In genomic region chr6:20223119-20223518, GRCh38 we compare ENCODE assay signal across 18 cellular contexts.
"Had no signal": no experiment of that assay in that cellular context is flagged by ENCODE, and none has a peak within 500 bp of the region (broad histone marks: within the 10 kb centered on the region; RNA-seq: fewer than 3 reads in every experiment).

No MANE protein-coding gene starts in this region.

- H2AFZ ChIP-seq: hepatocyte had no signal

- H3K4me1 Mint-ChIP-seq: activated CD4-positive, alpha-beta T cell treated with anti-CD3 and anti-CD28 coated beads for 36 hours; brain; central memory CD8-positive, alpha-beta T cell had no signal

- H3K4me3 ChIP-seq: coronary artery, esophagus muscularis mucosa, hepatocyte, pancreas, tibial artery had no signal

- DNase-seq: activated CD4-positive, alpha-beta T cell treated with anti-CD3 and anti-CD28 coated beads for 36 hours; activated CD8-positive, alpha-beta T cell treated with anti-CD3 and anti-CD28 coated beads for 36 hours; activated gamma-delta T cell; activated T-cell treated with anti-CD3 and anti-CD28 coated beads, Interleukin-2, amount 50 U/mL, for 4 hours; mammary epithelial cell; pancreas; stimulated activated CD4-positive, alpha-beta T cell treated with anti-CD3 and anti-CD28 coated beads, Interleukin-4, amount 100 ng/mL, for 24 hours; stimulated activated naive CD4-positive, alpha-beta T cell; tibial artery had no signal

- H3K4me3 Mint-ChIP-seq: activated CD4-positive, alpha-beta T cell treated with anti-CD3 and anti-CD28 coated beads for 36 hours; activated CD8-positive, alpha-beta T cell treated with anti-CD3 and anti-CD28 coated beads for 36 hours; activated T-cell treated with anti-CD3 and anti-CD28 coated beads, Interleukin-2, amount 50 U/mL, for 4 hours; brain; central memory CD8-positive, alpha-beta T cell; T-helper 2 cell treated with Interferon-gamma antibody and Interleukin-4, amounts not matched to agents 5 μg/mL and 100 μg/mL, for 36 hours had no signal

- H3K9me3 ChIP-seq: esophagus muscularis mucosa, pancreas, tibial artery had no signal

- H3K4me1 ChIP-seq: esophagus muscularis mucosa, pancreas, tibial artery had no signal

- H3K79me2 ChIP-seq: hepatocyte had no signal

- H3K9me3 Mint-ChIP-seq: activated CD8-positive, alpha-beta T cell treated with anti-CD3 and anti-CD28 coated beads for 36 hours; activated naive CD4-positive, alpha-beta T cell treated with anti-CD3 and anti-CD28 coated beads, Interleukin-2, amount 50 U/mL, for 72 hours; activated T-cell treated with anti-CD3 and anti-CD28 coated beads, Interleukin-2, amount 50 U/mL, for 4 hours; central memory CD8-positive, alpha-beta T cell; T-helper 2 cell treated with Interferon-gamma antibody and Interleukin-4, amounts not matched to agents 5 μg/mL and 100 μg/mL, for 36 hours had no signal

- H3K27ac Mint-ChIP-seq: activated CD4-positive, alpha-beta T cell treated with anti-CD3 and anti-CD28 coated beads for 36 hours; activated CD8-positive, alpha-beta T cell treated with anti-CD3 and anti-CD28 coated beads for 36 hours; activated naive CD4-positive, alpha-beta T cell treated with anti-CD3 and anti-CD28 coated beads, Interleukin-2, amount 50 U/mL, for 72 hours; brain; T-helper 2 cell treated with Interferon-gamma antibody and Interleukin-4, amounts not matched to agents 5 μg/mL and 100 μg/mL, for 36 hours had no signal

- H3K27me3 ChIP-seq: esophagus muscularis mucosa, hepatocyte, pancreas, tibial artery had no signal

- H3K36me3 Mint-ChIP-seq: activated naive CD4-positive, alpha-beta T cell treated with anti-CD3 and anti-CD28 coated beads, Interleukin-2, amount 50 U/mL, for 72 hours; brain had no signal

- H3K4me2 ChIP-seq: hepatocyte had no signal

- H3K27ac ChIP-seq: coronary artery, esophagus muscularis mucosa, hepatocyte, pancreas, tibial artery, WERI-Rb-1 had no signal

- H3K27me3 Mint-ChIP-seq: activated CD4-positive, alpha-beta T cell treated with anti-CD3 and anti-CD28 coated beads for 36 hours; activated CD8-positive, alpha-beta T cell treated with anti-CD3 and anti-CD28 coated beads for 36 hours; central memory CD8-positive, alpha-beta T cell had no signal

- H3K36me3 ChIP-seq: esophagus muscularis mucosa, pancreas, tibial artery, WERI-Rb-1 had no signal

- ATAC-seq: activated CD4-positive, alpha-beta T cell treated with anti-CD3 and anti-CD28 coated beads for 36 hours; activated CD8-positive, alpha-beta T cell treated with anti-CD3 and anti-CD28 coated beads for 36 hours; activated naive CD4-positive, alpha-beta T cell treated with anti-CD3 and anti-CD28 coated beads, Interleukin-2, amount 50 U/mL, for 72 hours; activated T-cell treated with anti-CD3 and anti-CD28 coated beads, Interleukin-2, amount 50 U/mL, for 4 hours; left lobe of liver; pancreas had no signal
